In the genomic region with DNA sequence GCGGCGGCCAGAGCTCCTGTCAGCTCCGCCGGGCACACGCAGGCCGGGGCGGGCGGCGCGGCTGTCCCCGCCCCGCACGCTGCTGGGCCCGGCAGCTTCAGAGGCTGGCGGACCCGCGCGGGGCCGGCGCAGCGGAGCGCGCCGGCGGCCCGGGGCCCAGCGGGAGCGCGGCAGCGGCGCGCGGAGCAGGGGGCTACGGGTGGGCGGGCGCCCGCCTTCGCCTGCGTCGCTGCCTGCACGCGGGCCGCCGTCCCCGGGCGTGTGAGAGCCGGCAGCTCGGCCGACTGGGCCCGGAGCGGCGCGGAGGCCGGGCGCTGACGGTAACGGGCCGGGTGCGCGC, we compare ENCODE assay signal across 8 cellular contexts. TPM values are rescaled to one million over a fixed set of nuclear protein-coding genes. Genes with fewer than 3 reads are reported as not detected.
A peak's percentile ranks its signal among the peaks of the same experiment; 100 is the strongest.
DNase-seq lines count a peak whose midpoint lies in the region; ATAC-seq and TF ChIP-seq lines count a peak whose summit lies in the region.

No MANE protein-coding gene starts in this region.

- no peak for DNase-seq in NT2/D1 (ENCODE audit: low read depth, low spot score)
- no peak for DNase-seq in epithelial cell of proximal tubule (ENCODE audit: low read depth)
- no peak for DNase-seq in skeletal muscle cell (ENCODE audit: low read depth)
- DNase-seq in CD1c-positive myeloid dendritic cell (ENCODE audit: extremely low spot score): no peak
- DNase-seq in NCI-H2196 (lab: John Stamatoyannopoulos, UW; ENCODE audit: unreplicated experiment): no peak
- no peak for DNase-seq in chondrocyte (ENCODE audit: low spot score)

- H3K4me1 ChIP-seq in NT2/D1 (ENCODE audit: insufficient read depth, insufficient read length): peaks cover 6% of the 10 kb centered on the region

- H3K36me3 ChIP-seq in NT2/D1 (ENCODE audit: insufficient read depth, insufficient read length, low read length): peaks cover 24% of the 10 kb centered on the region

- H3K27me3 ChIP-seq in NT2/D1 (ENCODE audit: insufficient read depth, insufficient read length): peaks cover 18% of the 10 kb centered on the region

- H3K4me3 ChIP-seq in NT2/D1 (ENCODE audit: insufficient read length, low read depth) (peak overlapping the region; percentile 72), epithelial cell of proximal tubule (ENCODE audit: low read depth, low read length) (peak overlapping the region; percentile 81), skeletal muscle cell (ENCODE audit: low read depth, low read length) (peak overlapping the region; percentile 73)

- peak overlapping the region; percentile 85 for H3K9ac ChIP-seq in NT2/D1 (ENCODE audit: insufficient read length, low read depth)

- H3K27ac Mint-ChIP-seq in chondrocyte (ENCODE audit: unreplicated experiment): no peak overlapping the region

- H3K4me1 Mint-ChIP-seq in chondrocyte (ENCODE audit: low read depth): peaks cover 20% of the 10 kb centered on the region

- H3K4me3 Mint-ChIP-seq in chondrocyte (ENCODE audit: unreplicated experiment): no peak overlapping the region

- H3K9me3 Mint-ChIP-seq in chondrocyte (ENCODE audit: low read depth): no peaks in the 10 kb centered on the region

- peak; percentile 59 for ATAC-seq in GM19328 (IDR thresholded peaks at IDR 0.05; ENCODE audit: unreplicated experiment)
- ATAC-seq in GM21717 (IDR thresholded peaks at IDR 0.05; ENCODE audit: unreplicated experiment): no peak

- no peaks in the 10 kb centered on the region for H3K9me3 ChIP-seq in NT2/D1 (ENCODE audit: insufficient read depth, low read length)

- H3K27me3 Mint-ChIP-seq in chondrocyte (ENCODE audit: low read depth): no peaks in the 10 kb centered on the region

- no peak for TF ChIP-seq CTCF in epithelial cell of proximal tubule (conservative IDR thresholded peaks at IDR 0.05; ENCODE audit: low read depth, low read length)
- TF ChIP-seq CTCF in chondrocyte (IDR thresholded peaks at IDR 0.05): no peak

- peaks cover 20% of the 10 kb centered on the region for H3K36me3 Mint-ChIP-seq in chondrocyte (ENCODE audit: low read depth)

RNA-seq across cellular contexts. Expression of a gene that starts 0.5 kb away (rescaled TPM):
- total RNA-seq in epithelial cell of proximal tubule (19.8 and 25.3 TPM in 2 replicates), chondrocyte (49.4 to 57.0 TPM (median 51.4 TPM) in 3 replicates)

RNA-seq across cellular contexts. Expression of a gene that starts 18.3 kb away (rescaled TPM):
- total RNA-seq in epithelial cell of proximal tubule (24.6 and 24.7 TPM in 2 replicates), chondrocyte (2.4 to 2.7 TPM (median 2.4 TPM) in 3 replicates)

RNA-seq across cellular contexts. Expression of a gene that starts 29.7 kb away (rescaled TPM):
- 21.8 and 28.5 TPM in 2 replicates for total RNA-seq in epithelial cell of proximal tubule
- total RNA-seq in chondrocyte: 10.5 to 12.2 TPM (median 10.8 TPM) in 3 replicates

RNA-seq across cellular contexts. Expression of a gene that starts 32.5 kb away (rescaled TPM):
- 30.8 and 49.5 TPM in 2 replicates for total RNA-seq in epithelial cell of proximal tubule
- total RNA-seq in chondrocyte: 70.9 to 85.7 TPM (median 73.2 TPM) in 3 replicates

RNA-seq across cellular contexts. Expression of a gene that starts 34.2 kb away (rescaled TPM):
- total RNA-seq in epithelial cell of proximal tubule (91.0 and 104 TPM in 2 replicates), chondrocyte (66.2 to 118 TPM (median 71.1 TPM) in 3 replicates)
